1 cellular context compared by ENCODE assay signal in the genomic region with DNA sequence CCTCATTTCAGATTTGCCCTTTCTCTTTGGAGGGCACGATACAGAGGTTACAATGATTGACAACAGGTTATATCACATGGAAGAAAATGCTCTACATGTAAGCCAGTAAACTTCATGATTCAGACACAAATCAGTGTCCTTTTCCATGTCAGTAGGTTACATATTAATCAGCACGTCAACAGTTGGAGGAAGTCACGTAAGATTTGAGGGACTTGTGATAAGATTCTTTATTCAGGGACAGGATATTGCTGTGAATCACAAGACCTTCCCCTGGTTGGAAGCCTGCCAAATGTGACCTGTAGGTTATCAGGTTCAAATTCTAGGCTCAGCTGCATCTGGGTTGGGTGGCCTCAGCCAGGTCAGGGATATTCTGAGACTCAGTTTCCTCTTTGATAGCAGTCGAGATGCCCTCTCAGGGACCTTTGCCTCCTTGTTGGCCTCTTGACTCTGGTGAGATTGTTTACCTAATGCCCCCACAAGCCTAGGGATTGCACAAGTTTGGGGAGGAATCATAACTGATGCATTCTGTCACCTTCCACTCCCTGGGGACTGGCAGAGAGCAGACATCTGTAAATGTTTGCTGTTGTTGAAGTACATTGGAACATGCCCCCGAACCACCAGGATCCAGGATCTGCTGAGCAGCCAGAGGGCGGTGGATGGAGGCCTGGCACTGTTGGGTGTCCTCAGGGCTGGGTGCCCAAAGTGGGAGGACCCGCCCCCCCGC.
TF ChIP-seq lines count a peak whose summit lies in the region.

No MANE protein-coding gene starts in this region.

TF ChIP-seq in HepG2, 621 proteins besides CTCF, POLR2A, EP300 and RAD21 (continued from another document and continues in another):
- TF ChIP-seq, protein P1, sequence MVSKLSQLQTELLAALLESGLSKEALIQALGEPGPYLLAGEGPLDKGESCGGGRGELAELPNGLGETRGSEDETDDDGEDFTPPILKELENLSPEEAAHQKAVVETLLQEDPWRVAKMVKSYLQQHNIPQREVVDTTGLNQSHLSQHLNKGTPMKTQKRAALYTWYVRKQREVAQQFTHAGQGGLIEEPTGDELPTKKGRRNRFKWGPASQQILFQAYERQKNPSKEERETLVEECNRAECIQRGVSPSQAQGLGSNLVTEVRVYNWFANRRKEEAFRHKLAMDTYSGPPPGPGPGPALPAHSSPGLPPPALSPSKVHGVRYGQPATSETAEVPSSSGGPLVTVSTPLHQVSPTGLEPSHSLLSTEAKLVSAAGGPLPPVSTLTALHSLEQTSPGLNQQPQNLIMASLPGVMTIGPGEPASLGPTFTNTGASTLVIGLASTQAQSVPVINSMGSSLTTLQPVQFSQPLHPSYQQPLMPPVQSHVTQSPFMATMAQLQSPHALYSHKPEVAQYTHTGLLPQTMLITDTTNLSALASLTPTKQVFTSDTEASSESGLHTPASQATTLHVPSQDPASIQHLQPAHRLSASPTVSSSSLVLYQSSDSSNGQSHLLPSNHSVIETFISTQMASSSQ (IDR thresholded peaks at IDR 0.05; ENCODE audit: low read depth), result peak; percentile 95
- TF ChIP-seq, protein P1 (CRISPR knock-in tag; IDR thresholded peaks at IDR 0.05; ENCODE audit: borderline replicate concordance), result peak; percentile 93
- TF ChIP-seq TEAD3 (CRISPR knock-in tag; optimal IDR thresholded peaks at IDR 0.05; ENCODE audit: borderline replicate concordance) (peak; percentile 68), BATF2 (CRISPR knock-in tag; IDR thresholded peaks at IDR 0.05) (0 out of 2 replicates have a peak, but pooled peaks have one; percentile 10), RXRB (CRISPR knock-in tag; IDR thresholded peaks at IDR 0.05; ENCODE audit: borderline replicate concordance) (peak; percentile 96), SPEN (CRISPR knock-in tag; IDR thresholded peaks at IDR 0.05; ENCODE audit: low read depth) (peak; percentile 32; the same call in 1 of the 2 replicates), SMAD3 (CRISPR knock-in tag; IDR thresholded peaks at IDR 0.05) (0 out of 2 replicates have a peak, but pooled peaks have one; percentile 24), RBM39 (IDR thresholded peaks at IDR 0.05; ENCODE audit: low read depth, low read length, poor library complexity, severe bottlenecking) (no peak), SOX6 (IDR thresholded peaks at IDR 0.05) (no peak), SOX6 (CRISPR knock-in tag; IDR thresholded peaks at IDR 0.05) (peak; percentile 91), STAG1 (CRISPR knock-in tag; IDR thresholded peaks at IDR 0.05) (peak; percentile 10; the same call in 1 of the 2 replicates), HOXA3 (CRISPR knock-in tag; IDR thresholded peaks at IDR 0.05) (peak; percentile 64; the same call in 1 of the 2 replicates), ZNF670 (CRISPR knock-in tag; IDR thresholded peaks at IDR 0.05; ENCODE audit: borderline replicate concordance) (peak; percentile 91), HDAC2 (CRISPR knock-in tag; IDR thresholded peaks at IDR 0.05) (peak; percentile 79), HHEX (CRISPR knock-in tag; IDR thresholded peaks at IDR 0.05) (peak; percentile 57; the same call in 1 of the 2 replicates), SP5 (CRISPR knock-in tag; IDR thresholded peaks at IDR 0.05; ENCODE audit: borderline replicate concordance, low read depth) (peak; percentile 52; the same call in 1 of the 2 replicates), ZNF503 (CRISPR knock-in tag; IDR thresholded peaks at IDR 0.05) (peak; percentile 83; the same call in 1 of the 2 replicates), MAZ (IDR thresholded peaks at IDR 0.05; ENCODE audit: borderline replicate concordance, low read depth, low read length) (no peak), MAZ (CRISPR knock-in tag; IDR thresholded peaks at IDR 0.05; ENCODE audit: low read depth) (peak; percentile 38; the same call in 1 of the 2 replicates), ZMAT3 (CRISPR knock-in tag; conservative IDR thresholded peaks at IDR 0.05) (0 out of 2 replicates have a peak, but pooled peaks have one; percentile 53)
- TF ChIP-seq, protein P2, sequence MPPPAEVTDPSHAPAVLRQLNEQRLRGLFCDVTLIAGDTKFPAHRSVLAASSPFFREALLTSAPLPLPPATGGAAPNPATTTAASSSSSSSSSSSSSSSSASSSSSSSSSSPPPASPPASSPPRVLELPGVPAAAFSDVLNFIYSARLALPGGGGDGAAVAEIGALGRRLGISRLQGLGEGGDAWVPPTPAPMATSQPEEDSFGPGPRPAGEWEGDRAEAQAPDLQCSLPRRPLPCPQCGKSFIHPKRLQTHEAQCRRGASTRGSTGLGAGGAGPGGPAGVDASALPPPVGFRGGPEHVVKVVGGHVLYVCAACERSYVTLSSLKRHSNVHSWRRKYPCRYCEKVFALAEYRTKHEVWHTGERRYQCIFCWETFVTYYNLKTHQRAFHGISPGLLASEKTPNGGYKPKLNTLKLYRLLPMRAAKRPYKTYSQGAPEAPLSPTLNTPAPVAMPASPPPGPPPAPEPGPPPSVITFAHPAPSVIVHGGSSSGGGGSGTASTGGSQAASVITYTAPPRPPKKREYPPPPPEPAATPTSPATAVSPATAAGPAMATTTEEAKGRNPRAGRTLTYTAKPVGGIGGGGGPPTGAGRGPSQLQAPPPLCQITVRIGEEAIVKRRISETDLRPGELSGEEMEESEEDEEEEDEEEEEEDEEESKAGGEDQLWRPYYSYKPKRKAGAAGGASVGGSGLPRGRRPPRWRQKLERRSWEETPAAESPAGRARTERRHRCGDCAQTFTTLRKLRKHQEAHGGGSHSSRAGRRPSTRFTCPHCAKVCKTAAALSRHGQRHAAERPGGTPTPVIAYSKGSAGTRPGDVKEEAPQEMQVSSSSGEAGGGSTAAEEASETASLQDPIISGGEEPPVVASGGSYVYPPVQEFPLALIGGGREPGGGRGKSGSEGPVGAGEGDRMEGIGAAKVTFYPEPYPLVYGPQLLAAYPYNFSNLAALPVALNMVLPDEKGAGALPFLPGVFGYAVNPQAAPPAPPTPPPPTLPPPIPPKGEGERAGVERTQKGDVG (CRISPR knock-in tag; IDR thresholded peaks at IDR 0.05; ENCODE audit: borderline replicate concordance), result 0 out of 2 replicates have a peak, but pooled peaks have one; percentile 35
- TF ChIP-seq, protein P3, sequence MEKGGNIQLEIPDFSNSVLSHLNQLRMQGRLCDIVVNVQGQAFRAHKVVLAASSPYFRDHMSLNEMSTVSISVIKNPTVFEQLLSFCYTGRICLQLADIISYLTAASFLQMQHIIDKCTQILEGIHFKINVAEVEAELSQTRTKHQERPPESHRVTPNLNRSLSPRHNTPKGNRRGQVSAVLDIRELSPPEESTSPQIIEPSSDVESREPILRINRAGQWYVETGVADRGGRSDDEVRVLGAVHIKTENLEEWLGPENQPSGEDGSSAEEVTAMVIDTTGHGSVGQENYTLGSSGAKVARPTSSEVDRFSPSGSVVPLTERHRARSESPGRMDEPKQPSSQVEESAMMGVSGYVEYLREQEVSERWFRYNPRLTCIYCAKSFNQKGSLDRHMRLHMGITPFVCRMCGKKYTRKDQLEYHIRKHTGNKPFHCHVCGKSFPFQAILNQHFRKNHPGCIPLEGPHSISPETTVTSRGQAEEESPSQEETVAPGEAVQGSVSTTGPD (CRISPR knock-in tag; IDR thresholded peaks at IDR 0.05), result no peak
- TF ChIP-seq, protein P4, sequence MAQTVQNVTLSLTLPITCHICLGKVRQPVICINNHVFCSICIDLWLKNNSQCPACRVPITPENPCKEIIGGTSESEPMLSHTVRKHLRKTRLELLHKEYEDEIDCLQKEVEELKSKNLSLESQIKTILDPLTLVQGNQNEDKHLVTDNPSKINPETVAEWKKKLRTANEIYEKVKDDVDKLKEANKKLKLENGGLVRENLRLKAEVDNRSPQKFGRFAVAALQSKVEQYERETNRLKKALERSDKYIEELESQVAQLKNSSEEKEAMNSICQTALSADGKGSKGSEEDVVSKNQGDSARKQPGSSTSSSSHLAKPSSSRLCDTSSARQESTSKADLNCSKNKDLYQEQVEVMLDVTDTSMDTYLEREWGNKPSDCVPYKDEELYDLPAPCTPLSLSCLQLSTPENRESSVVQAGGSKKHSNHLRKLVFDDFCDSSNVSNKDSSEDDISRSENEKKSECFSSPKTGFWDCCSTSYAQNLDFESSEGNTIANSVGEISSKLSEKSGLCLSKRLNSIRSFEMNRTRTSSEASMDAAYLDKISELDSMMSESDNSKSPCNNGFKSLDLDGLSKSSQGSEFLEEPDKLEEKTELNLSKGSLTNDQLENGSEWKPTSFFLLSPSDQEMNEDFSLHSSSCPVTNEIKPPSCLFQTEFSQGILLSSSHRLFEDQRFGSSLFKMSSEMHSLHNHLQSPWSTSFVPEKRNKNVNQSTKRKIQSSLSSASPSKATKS (CRISPR knock-in tag; IDR thresholded peaks at IDR 0.05), result no peak
- TF ChIP-seq, protein P5, sequence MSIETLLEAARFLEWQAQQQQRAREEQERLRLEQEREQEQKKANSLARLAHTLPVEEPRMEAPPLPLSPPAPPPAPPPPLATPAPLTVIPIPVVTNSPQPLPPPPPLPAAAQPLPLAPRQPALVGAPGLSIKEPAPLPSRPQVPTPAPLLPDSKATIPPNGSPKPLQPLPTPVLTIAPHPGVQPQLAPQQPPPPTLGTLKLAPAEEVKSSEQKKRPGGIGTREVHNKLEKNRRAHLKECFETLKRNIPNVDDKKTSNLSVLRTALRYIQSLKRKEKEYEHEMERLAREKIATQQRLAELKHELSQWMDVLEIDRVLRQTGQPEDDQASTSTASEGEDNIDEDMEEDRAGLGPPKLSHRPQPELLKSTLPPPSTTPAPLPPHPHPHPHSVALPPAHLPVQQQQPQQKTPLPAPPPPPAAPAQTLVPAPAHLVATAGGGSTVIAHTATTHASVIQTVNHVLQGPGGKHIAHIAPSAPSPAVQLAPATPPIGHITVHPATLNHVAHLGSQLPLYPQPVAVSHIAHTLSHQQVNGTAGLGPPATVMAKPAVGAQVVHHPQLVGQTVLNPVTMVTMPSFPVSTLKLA (IDR thresholded peaks at IDR 0.05), result 0 out of 2 replicates have a peak, but pooled peaks have one; percentile 14
